ENCODE assay signal across 17 cellular contexts in genomic region chr5:89826938-89827337, GRCh38.
"Had no signal": no experiment of that assay in that cellular context is flagged by ENCODE, and none has a peak within 500 bp of the region (broad histone marks: within the 10 kb centered on the region; RNA-seq: fewer than 3 reads in every experiment).

No MANE protein-coding gene starts in this region.

- H3K4me3 Mint-ChIP-seq: activated CD4-positive, alpha-beta memory T cell treated with anti-CD3 and anti-CD28 coated beads for 36 hours; activated T-helper 1 cell treated with anti-CD3 and anti-CD28 coated beads, Interleukin-12 subunit alpha, Interleukin-12 subunit beta, Interleukin-2, Interleukin-4 antibody, amounts not matched to agents 30 ng/mL and 10 ng/mL and 1 ng/mL, durations not matched to agents 14 hours and 24 hours and 36 hours; neural crest cell had no signal

- H3K36me3 Mint-ChIP-seq: activated CD4-positive, alpha-beta memory T cell treated with anti-CD3 and anti-CD28 coated beads for 36 hours; activated naive CD4-positive, alpha-beta T cell treated with anti-CD3 and anti-CD28 coated beads, Interleukin-2, amount 50 U/mL, for 72 hours had no signal

- DNase-seq: activated CD4-positive, alpha-beta memory T cell treated with anti-CD3 and anti-CD28 coated beads for 36 hours; activated CD4-positive, alpha-beta T cell treated with anti-CD3 and anti-CD28 coated beads for 4 hours; activated gamma-delta T cell treated with Interleukin-2 at 50 U/mL for 16 hours; activated T-cell treated with anti-CD3 and anti-CD28 coated beads for 4 hours; effector CD8-positive, alpha-beta T cell; heart right ventricle; left ventricle myocardium inferior; mammary epithelial cell; pancreas; stimulated activated CD4-positive, alpha-beta T cell treated with anti-CD3 and anti-CD28 coated beads, Interleukin-4, amount 100 ng/mL, for 1 hour had no signal

- H3K27me3 Mint-ChIP-seq: activated CD4-positive, alpha-beta memory T cell treated with anti-CD3 and anti-CD28 coated beads for 36 hours had no signal

- H3K4me1 ChIP-seq: esophagus muscularis mucosa, heart right ventricle, left ventricle myocardium inferior, pancreas had no signal

- H3K9me3 ChIP-seq: esophagus muscularis mucosa, left ventricle myocardium inferior, pancreas had no signal

- H3K4me2 ChIP-seq: smooth muscle cell had no signal

- H3K36me3 ChIP-seq: esophagus muscularis mucosa, heart right ventricle, left ventricle myocardium inferior, pancreas had no signal

- FAIRE-seq: pancreas, TTC549 had no signal

- ATAC-seq: activated naive CD4-positive, alpha-beta T cell treated with anti-CD3 and anti-CD28 coated beads, Interleukin-2, amount 50 U/mL, for 72 hours; heart right ventricle; pancreas; sciatic nerve had no signal

- H3K4me3 ChIP-seq: heart right ventricle, left ventricle myocardium inferior, pancreas, smooth muscle cell had no signal

- H3K27ac ChIP-seq: esophagus muscularis mucosa, heart right ventricle, left ventricle myocardium inferior, pancreas had no signal

- H3K27me3 ChIP-seq: esophagus muscularis mucosa, heart right ventricle, pancreas had no signal

- H3K27ac Mint-ChIP-seq: activated CD4-positive, alpha-beta memory T cell treated with anti-CD3 and anti-CD28 coated beads for 36 hours; activated naive CD4-positive, alpha-beta T cell treated with anti-CD3 and anti-CD28 coated beads, Interleukin-2, amount 50 U/mL, for 72 hours; activated T-helper 1 cell treated with anti-CD3 and anti-CD28 coated beads, Interleukin-12 subunit alpha, Interleukin-12 subunit beta, Interleukin-2, Interleukin-4 antibody, amounts not matched to agents 30 ng/mL and 10 ng/mL and 1 ng/mL, durations not matched to agents 14 hours and 24 hours and 36 hours had no signal
